8 cellular contexts compared by ENCODE assay signal in the genomic region with DNA sequence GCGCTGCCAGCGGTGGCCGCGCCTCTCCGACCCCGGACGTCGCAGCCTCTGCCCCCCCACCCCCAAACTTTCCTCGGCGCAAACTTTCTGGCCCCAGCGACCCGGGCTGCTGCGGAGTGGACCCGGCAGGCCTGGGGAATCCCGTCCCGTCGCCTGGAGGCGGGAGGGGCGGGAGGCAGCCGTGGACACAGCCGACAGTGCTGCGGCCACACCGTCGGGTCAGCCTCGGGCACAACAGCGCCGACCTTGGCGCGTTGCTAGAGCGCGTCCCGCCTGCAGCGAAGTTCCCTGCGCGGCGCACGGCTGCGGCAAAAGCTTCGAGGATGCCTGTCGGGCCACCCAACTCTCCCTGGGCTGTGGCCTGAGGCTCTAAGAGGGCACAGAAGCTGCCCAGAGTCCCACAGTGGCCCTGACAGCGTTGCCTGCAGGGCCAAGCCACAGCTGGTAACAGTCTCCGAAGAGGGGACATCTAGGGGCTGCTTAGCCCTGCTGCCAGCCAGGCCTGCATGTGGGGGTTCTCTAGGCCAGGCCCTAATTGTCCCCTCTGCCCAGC. TPM values are rescaled to one million over a fixed set of nuclear protein-coding genes. Genes with fewer than 3 reads are reported as not detected.
A peak's percentile ranks its signal among the peaks of the same experiment; 100 is the strongest.
DNase-seq lines count a peak whose midpoint lies in the region; ATAC-seq and TF ChIP-seq lines count a peak whose summit lies in the region.

No MANE protein-coding gene starts in this region.

- H3K36me3 ChIP-seq in CD4-positive, CD25-positive, alpha-beta regulatory T cell (ENCODE audit: control insufficient read depth, insufficient read depth, low read length) = no peaks in the 10 kb centered on the region
- peaks cover 4% of the 10 kb centered on the region; the same call in 1 of the 2 replicates for H3K36me3 ChIP-seq in SK-N-MC (ENCODE audit: insufficient read depth, low read length)

- no peak for DNase-seq in CD4-positive, CD25-positive, alpha-beta regulatory T cell
- DNase-seq in SK-N-MC (ENCODE audit: low read depth, low spot score) (no peak), fibroblast of mammary gland (ENCODE audit: low read depth) (no peak), osteocyte (ENCODE audit: extremely low spot score, unreplicated experiment) (no peak), DMS79 treated with DMSO at 0.1 percent for 48 hours (lab: John Stamatoyannopoulos, UW) (no peak), HEK293T (ENCODE audit: extremely low spot score) (no peak), NCI-H187 (lab: John Stamatoyannopoulos, UW) (no peak)

- no peaks in the 10 kb centered on the region for H3K9me3 ChIP-seq in CD4-positive, CD25-positive, alpha-beta regulatory T cell (ENCODE audit: control insufficient read depth in 2 of 2, low read length in 2 of 2)
- H3K9me3 ChIP-seq in SK-N-MC (ENCODE audit: low read depth, low read length) = no peaks in the 10 kb centered on the region

- peaks cover 3% of the 10 kb centered on the region for H3K27me3 ChIP-seq in CD4-positive, CD25-positive, alpha-beta regulatory T cell (ENCODE audit: control insufficient read depth, insufficient read depth, low read length)

- no peak overlapping the region for H3K27ac Mint-ChIP-seq in CD4-positive, CD25-positive, alpha-beta regulatory T cell
- H3K27ac Mint-ChIP-seq in osteocyte (ENCODE audit: unreplicated experiment) = no peak overlapping the region

- CTCF ChIA-PET in HEK293T (lab: Yijun Ruan, JAX) = no interaction called here

- no peak for ATAC-seq in CD4-positive, CD25-positive, alpha-beta regulatory T cell (ENCODE audit: low read depth in 2 of 2)
- no peak for ATAC-seq in GM19324 (IDR thresholded peaks at IDR 0.05; ENCODE audit: low FRiP score, unreplicated experiment)

- H3K27ac ChIP-seq in CD4-positive, CD25-positive, alpha-beta regulatory T cell (ENCODE audit: insufficient read depth, low read length, poor library complexity, severe bottlenecking) = no peak overlapping the region
- no peak overlapping the region for H3K27ac ChIP-seq in SK-N-MC

- H3K4me1 ChIP-seq in CD4-positive, CD25-positive, alpha-beta regulatory T cell (ENCODE audit: control insufficient read depth, insufficient read depth, low read length, poor library complexity, severe bottlenecking) = peaks cover 6% of the 10 kb centered on the region

- H3K4me1 Mint-ChIP-seq in CD4-positive, CD25-positive, alpha-beta regulatory T cell = peaks cover 0 to 15% (median 6%) of the 10 kb centered on the region in 4 donors
- peaks cover 17% of the 10 kb centered on the region for H3K4me1 Mint-ChIP-seq in osteocyte (ENCODE audit: unreplicated experiment)

- peak overlapping the region; percentile 60 to 79 (median 72) for H3K4me3 Mint-ChIP-seq in CD4-positive, CD25-positive, alpha-beta regulatory T cell
- H3K4me3 Mint-ChIP-seq in osteocyte (ENCODE audit: unreplicated experiment) = peak overlapping the region; percentile 67

- peaks cover 4% of the 10 kb centered on the region for H3K36me3 Mint-ChIP-seq in CD4-positive, CD25-positive, alpha-beta regulatory T cell
- H3K36me3 Mint-ChIP-seq in osteocyte (ENCODE audit: unreplicated experiment) = peaks cover 12% of the 10 kb centered on the region

- no peak overlapping the region for H3K4me3 ChIP-seq in CD4-positive, CD25-positive, alpha-beta regulatory T cell (ENCODE audit: low read depth, low read length)
- H3K4me3 ChIP-seq in SK-N-MC (peak overlapping the region; percentile 92), fibroblast of mammary gland (ENCODE audit: control insufficient read depth, low read depth, low read length) (peak overlapping the region; percentile 70)

- peaks cover 31% of the 10 kb centered on the region for H3K27me3 Mint-ChIP-seq in CD4-positive, CD25-positive, alpha-beta regulatory T cell
- no peaks in the 10 kb centered on the region for H3K27me3 Mint-ChIP-seq in osteocyte (ENCODE audit: unreplicated experiment)

- TF ChIP-seq CTCF in fibroblast of mammary gland (conservative IDR thresholded peaks at IDR 0.05; ENCODE audit: control insufficient read depth, insufficient read depth, low read depth, low read length) (no peak), osteocyte (IDR thresholded peaks at IDR 0.05) (no peak)

- peaks cover 0 to 3% (median 0%) of the 10 kb centered on the region in 7 donors for H3K9me3 Mint-ChIP-seq in CD4-positive, CD25-positive, alpha-beta regulatory T cell
- no peaks in the 10 kb centered on the region for H3K9me3 Mint-ChIP-seq in osteocyte (ENCODE audit: unreplicated experiment)

- POLR2A ChIA-PET in HEK293T (lab: Yijun Ruan, JAX) = no interaction called here

- H3K9ac ChIP-seq in SK-N-MC (ENCODE audit: insufficient read length) = peak overlapping the region; percentile 88

TF ChIP-seq in HEK293T, 16 proteins besides CTCF, POLR2A, EP300 and RAD21:
- TF ChIP-seq NFRKB (IDR thresholded peaks at IDR 0.05) = no peak
- no peak for TF ChIP-seq ZNF384 (IDR thresholded peaks at IDR 0.05)
- no peak for TF ChIP-seq ELF4 (IDR thresholded peaks at IDR 0.05)
- no peak for TF ChIP-seq LEF1 (IDR thresholded peaks at IDR 0.05; ENCODE audit: borderline replicate concordance)
- TF ChIP-seq L3MBTL2 (conservative IDR thresholded peaks at IDR 0.05) = no peak
- no peak for TF ChIP-seq FOXK2 (IDR thresholded peaks at IDR 0.05)
- TF ChIP-seq TARDBP (IDR thresholded peaks at IDR 0.05) = no peak
- TF ChIP-seq SP1 (IDR thresholded peaks at IDR 0.05) = no peak
TF ChIP-seq in HEK293T: peak in this region for 0.

RNA-seq across cellular contexts. Expression of gene NFIX, which starts 1.3 kb away (rescaled TPM):
- total RNA-seq in CD4-positive, CD25-positive, alpha-beta regulatory T cell = 1.2 TPM
- under 1 TPM in 1 of 4 donors, not detected in 3; 0.15 TPM for polyA plus RNA-seq in CD4-positive, CD25-positive, alpha-beta regulatory T cell
- 87.0 and 93.7 TPM in 2 replicates for total RNA-seq in osteocyte

RNA-seq across cellular contexts. Expression of gene DAND5, which starts 27.2 kb away (rescaled TPM):
- total RNA-seq in CD4-positive, CD25-positive, alpha-beta regulatory T cell = not detected
- polyA plus RNA-seq in CD4-positive, CD25-positive, alpha-beta regulatory T cell = not detected
- total RNA-seq in osteocyte = not detected in 2 replicates

RNA-seq across cellular contexts. Expression of gene GADD45GIP1, which starts 39.6 kb away (rescaled TPM):
- 7.4 TPM for total RNA-seq in CD4-positive, CD25-positive, alpha-beta regulatory T cell
- polyA plus RNA-seq in CD4-positive, CD25-positive, alpha-beta regulatory T cell = 10 to 100 TPM; 57.2 to 71.9 (median 66.6) TPM
- 24.0 and 24.6 TPM in 2 replicates for total RNA-seq in osteocyte

RNA-seq across cellular contexts. Expression of gene RAD23A, which starts 51.0 kb away (rescaled TPM):
- 80.9 TPM for total RNA-seq in CD4-positive, CD25-positive, alpha-beta regulatory T cell
- polyA plus RNA-seq in CD4-positive, CD25-positive, alpha-beta regulatory T cell = 10 to 100 TPM; 73.8 to 85.0 (median 78.1) TPM
- total RNA-seq in osteocyte = 81.4 and 83.1 TPM in 2 replicates

RNA-seq across cellular contexts. Expression of gene CALR, which starts 58.2 kb away (rescaled TPM):
- total RNA-seq in CD4-positive, CD25-positive, alpha-beta regulatory T cell = 484 TPM
- 100 to 1,000 TPM; 113 to 172 (median 149) TPM for polyA plus RNA-seq in CD4-positive, CD25-positive, alpha-beta regulatory T cell
- 1,241 and 1,304 TPM in 2 replicates for total RNA-seq in osteocyte

Comparison
In these comparisons a context has a peak if more than half of its experiments do, and no peak if none do; other contexts are left out.
1. RNA of gene NFIX, which starts 1.3 kb away (total RNA-seq): 87.0 to 93.7 TPM in osteocyte; 1.2 TPM in CD4-positive, CD25-positive, alpha-beta regulatory T cell (single experiment); every median in the first group is over 10 times any median in the second.